ENCODE assay signal across 1 cellular context in genomic region chr7:101099969-101100781, GRCh38.
TF ChIP-seq lines count a peak whose summit lies in the region.

No MANE protein-coding gene starts in this region.

TF ChIP-seq in K562, 482 proteins besides CTCF, POLR2A, EP300 and RAD21 (continued from another document and continues in another):
- TF ChIP-seq E2F1 (CRISPR knock-in tag; IDR thresholded peaks at IDR 0.05) = 0 out of 2 replicates have a peak, but pooled peaks have one; percentile 15
- peak; percentile 99 for TF ChIP-seq FOSL1 (tag; conservative IDR thresholded peaks at IDR 0.05)
- TF ChIP-seq PYGO2 (tag; IDR thresholded peaks at IDR 0.05) = peak; percentile 66
- no peak for TF ChIP-seq BRCA1 (IDR thresholded peaks at IDR 0.05)
- TF ChIP-seq BRCA1 (CRISPR knock-in tag; IDR thresholded peaks at IDR 0.05) = no peak
- peak; percentile 14; the same call in 1 of the 2 replicates for TF ChIP-seq RB1 (IDR thresholded peaks at IDR 0.05; ENCODE audit: low read depth)
- TF ChIP-seq NFYB (IDR thresholded peaks at IDR 0.05; ENCODE audit: extremely low read depth, insufficient read length) = no peak
- TF ChIP-seq MTA2 (IDR thresholded peaks at IDR 0.05; ENCODE audit: low read depth) = peak; percentile 33; the same call in 1 of the 2 replicates
- TF ChIP-seq ARID1B (IDR thresholded peaks at IDR 0.05) = peak; percentile 95
- TF ChIP-seq ZNF512 (tag; IDR thresholded peaks at IDR 0.05) = no peak
- TF ChIP-seq CHD4 (IDR thresholded peaks at IDR 0.05; ENCODE audit: insufficient read depth, insufficient replicate concordance, low read depth, low read length, poor library complexity, severe bottlenecking) = no peak
- 0 out of 2 replicates have a peak, but pooled peaks have one; percentile 59 for TF ChIP-seq ZNF384 (IDR thresholded peaks at IDR 0.05; ENCODE audit: low read depth, low read length)
- no peak for TF ChIP-seq FOXA1 (IDR thresholded peaks at IDR 0.05; ENCODE audit: borderline replicate concordance)
- no peak for TF ChIP-seq ZNF41 (CRISPR knock-in tag; conservative IDR thresholded peaks at IDR 0.05)
- TF ChIP-seq E2F3 (CRISPR knock-in tag; IDR thresholded peaks at IDR 0.05) = peak; percentile 25; the same call in 1 of the 2 replicates
- TF ChIP-seq ZNF318 (IDR thresholded peaks at IDR 0.05; ENCODE audit: borderline replicate concordance in 1 of 2, low read depth in 1 of 2) = peak in 1 of 2 experiments; percentile 98; a peak in 2 of 4 replicates
- peak in 1 of 2 experiments; percentile 72; a peak in 1 of 3 replicates for TF ChIP-seq CBX3 (IDR thresholded peaks at IDR 0.05; ENCODE audit: borderline replicate concordance in 1 of 2, low read length in 2 of 2)
- 0 out of 2 replicates have a peak, but pooled peaks have one; percentile 39 for TF ChIP-seq ZNF444 (CRISPR knock-in tag; IDR thresholded peaks at IDR 0.05)
- TF ChIP-seq E2F6 (IDR thresholded peaks at IDR 0.05; ENCODE audit: borderline replicate concordance in 1 of 2, extremely low read depth in 1 of 2, insufficient read depth in 1 of 2, insufficient read length in 1 of 2, low read depth in 1 of 2, low read length in 1 of 2, poor library complexity in 1 of 2, severe bottlenecking in 1 of 2) = peak; percentile 84 to 87
- peak; percentile 100 for TF ChIP-seq C11orf30 (IDR thresholded peaks at IDR 0.05; ENCODE audit: low read depth)
- TF ChIP-seq TCF7L2 (IDR thresholded peaks at IDR 0.05; ENCODE audit: low read depth, low read length) = no peak
- peak; percentile 90 for TF ChIP-seq LEF1 (IDR thresholded peaks at IDR 0.05)
- 0 out of 2 replicates have a peak, but pooled peaks have one; percentile 27 for TF ChIP-seq BRD4 (IDR thresholded peaks at IDR 0.05)
- peak; percentile 58 for TF ChIP-seq E2F8 (IDR thresholded peaks at IDR 0.05; ENCODE audit: low read depth, partially characterized antibody)
- no peak for TF ChIP-seq SP1 (CRISPR knock-in tag; IDR thresholded peaks at IDR 0.05)
- TF ChIP-seq MTA3 (IDR thresholded peaks at IDR 0.05; ENCODE audit: borderline replicate concordance) = peak; percentile 94
- TF ChIP-seq REST (CRISPR knock-in tag; IDR thresholded peaks at IDR 0.05; ENCODE audit: low read depth) = 0 out of 2 replicates have a peak, but pooled peaks have one; percentile 57
- peak; percentile 69 for TF ChIP-seq USF1 (CRISPR knock-in tag; IDR thresholded peaks at IDR 0.05)
- TF ChIP-seq RBBP5 (IDR thresholded peaks at IDR 0.05; ENCODE audit: borderline replicate concordance, insufficient read depth, low read length, poor library complexity, severe bottlenecking) = peak; percentile 80
- no peak for TF ChIP-seq CHD1 (IDR thresholded peaks at IDR 0.05; ENCODE audit: low read length)
- peak; percentile 96 for TF ChIP-seq MYNN (IDR thresholded peaks at IDR 0.05)
- TF ChIP-seq MYNN (CRISPR knock-in tag; IDR thresholded peaks at IDR 0.05) = no peak
- TF ChIP-seq ZFP30 (CRISPR knock-in tag; IDR thresholded peaks at IDR 0.05; ENCODE audit: borderline replicate concordance) = no peak
- peak; percentile 38; the same call in 1 of the 2 replicates for TF ChIP-seq HCFC1 (IDR thresholded peaks at IDR 0.05; ENCODE audit: low read depth, low read length)
- 0 out of 2 replicates have a peak, but pooled peaks have one; percentile 59 for TF ChIP-seq KDM2B (CRISPR knock-in tag; IDR thresholded peaks at IDR 0.05)
- TF ChIP-seq YY1 (IDR thresholded peaks at IDR 0.05; ENCODE audit: borderline replicate concordance in 1 of 3, control insufficient read depth in 1 of 3, extremely low read depth in 1 of 3, insufficient read depth in 3 of 3, insufficient read length in 1 of 3, insufficient replicate concordance in 2 of 3, low read depth in 1 of 3, low read length in 2 of 3) = peak in 2 of 3 experiments; percentile 39 to 67
- TF ChIP-seq PRPF4 (IDR thresholded peaks at IDR 0.05; ENCODE audit: insufficient read depth, low read depth, low read length, poor library complexity, severe bottlenecking) = no peak
- TF ChIP-seq HLTF (IDR thresholded peaks at IDR 0.05) = peak; percentile 72; the same call in 1 of the 2 replicates
- peak; percentile 69; the same call in 1 of the 2 replicates for TF ChIP-seq HNRNPL (IDR thresholded peaks at IDR 0.05; ENCODE audit: low read depth, low read length)
- peak; percentile 72 to 87 for TF ChIP-seq TRIM24 (IDR thresholded peaks at IDR 0.05)
- TF ChIP-seq BCOR (IDR thresholded peaks at IDR 0.05) = peak; percentile 74
- peak; percentile 62; the same call in 1 of the 2 replicates for TF ChIP-seq OTX1 (CRISPR knock-in tag; IDR thresholded peaks at IDR 0.05)
- TF ChIP-seq MEF2A (IDR thresholded peaks at IDR 0.05; ENCODE audit: control insufficient read depth, low read depth, low read length) = no peak
